25 cellular contexts compared by ENCODE assay signal in the genomic region with DNA sequence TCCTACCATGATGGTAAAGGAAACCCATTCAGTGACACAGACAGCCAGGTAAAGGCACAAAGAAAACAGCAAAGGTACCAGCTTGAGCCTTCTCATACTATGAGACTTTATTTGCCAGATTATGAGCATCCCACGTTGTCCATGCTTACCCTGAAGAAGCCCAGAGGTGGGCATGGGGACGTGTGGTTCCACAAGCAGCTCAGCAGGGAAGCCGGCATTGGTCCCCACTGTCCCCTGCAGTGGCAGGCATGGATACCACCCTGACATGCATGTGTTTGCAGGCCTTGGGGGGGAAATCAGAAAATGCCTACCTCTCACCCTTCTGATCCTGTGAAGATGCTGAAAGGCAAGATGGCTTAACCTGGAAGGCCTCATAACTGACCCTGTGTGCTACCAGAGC.
"Had no signal": no experiment of that assay in that cellular context is flagged by ENCODE, and none has a peak within 500 bp of the region (broad histone marks: within the 10 kb centered on the region; RNA-seq: fewer than 3 reads in every experiment).

No MANE protein-coding gene starts in this region.

- H3K9me3 ChIP-seq: ovary, psoas muscle, right lobe of liver, thoracic aorta, thyroid gland, vagina had no signal

- DNase-seq: nephron progenitor cell; occipital lobe; ovary; posterior cingulate gyrus; psoas muscle; right cardiac atrium; right lobe of liver; sigmoid colon; small intestine; stimulated activated CD4-positive, alpha-beta T cell treated with anti-CD3 and anti-CD28 coated beads, Interleukin-15, amount 100 ng/mL, for 24 hours; stimulated activated CD4-positive, alpha-beta T cell treated with anti-CD3 and anti-CD28 coated beads, Interleukin-2, amount 100 ng/mL, for 24 hours; stimulated activated CD4-positive, alpha-beta T cell treated with anti-CD3 and anti-CD28 coated beads, Interleukin-2, amount 100 ng/mL, for 48 hours; stimulated activated CD4-positive, alpha-beta T cell treated with anti-CD3 and anti-CD28 coated beads, Interleukin-4, amount 100 ng/mL, for 24 hours; stimulated activated naive B cell treated with anti-CD40 and anti-IgM and Interleukin-4, amounts not matched to agents 10 μg/mL and 1 μg/mL and 100 μg/mL, for 72 hours; stimulated activated naive CD4-positive, alpha-beta T cell treated with Interleukin-2 at 50 U/mL for 16 hours; stomach; thyroid gland; trophoblast cell; upper lobe of left lung had no signal

- ATAC-seq: natural killer cell treated with Interleukin-12 subunit alpha and Interleukin-12 subunit beta and Interleukin-15 and Interleukin-18, amount 100 ng/mL, for 72 hours; psoas muscle; right cardiac atrium; right lobe of liver; stimulated activated effector memory CD8-positive, alpha-beta T cell treated with anti-CD3 and anti-CD28 coated beads, Interleukin-12 subunit alpha, Interleukin-12 subunit beta, amount 100 ng/mL, for 72 hours; stimulated activated naive B cell treated with anti-CD40 and anti-IgM and Interleukin-4, amounts not matched to agents 10 μg/mL and 1 μg/mL and 100 μg/mL, for 72 hours had no signal

- H3K4me3 ChIP-seq: ovary, psoas muscle, right lobe of liver, sigmoid colon, stomach, thoracic aorta, thyroid gland, tibial nerve, upper lobe of left lung, vagina had no signal

- H3K36me3 ChIP-seq: ovary, right lobe of liver, sigmoid colon, stomach, thoracic aorta, thyroid gland, tibial nerve, upper lobe of left lung, vagina had no signal

- H3K27ac ChIP-seq: ovary, parathyroid adenoma, psoas muscle, right lobe of liver, sigmoid colon, stomach, thoracic aorta, thyroid gland, tibial nerve, upper lobe of left lung, vagina had no signal

- H3K9ac ChIP-seq: parathyroid adenoma had no signal

- H3K4me1 ChIP-seq: psoas muscle, right lobe of liver, sigmoid colon, stomach, thyroid gland, tibial nerve, upper lobe of left lung, vagina had no signal

- H3K27me3 ChIP-seq: ovary, right lobe of liver, thyroid gland, tibial nerve, upper lobe of left lung, vagina had no signal
